ENCODE assay signal across 1 cellular context in genomic region chr11:64725601-64726139, GRCh38.
TF ChIP-seq lines count a peak whose summit lies in the region.

No MANE protein-coding gene starts in this region.

TF ChIP-seq in GM23338, 12 proteins besides CTCF, POLR2A, EP300 and RAD21:
- TF ChIP-seq ZNF114 (CRISPR knock-in tag; IDR thresholded peaks at IDR 0.05) = no peak
- TF ChIP-seq ZNF331 (CRISPR knock-in tag; IDR thresholded peaks at IDR 0.05; ENCODE audit: low read depth) = no peak
- TF ChIP-seq JUNB (IDR thresholded peaks at IDR 0.05; ENCODE audit: unreplicated experiment) = no peak
- no peak for TF ChIP-seq EZH2 (IDR thresholded peaks at IDR 0.05; ENCODE audit: low read depth, unreplicated experiment)
- TF ChIP-seq, protein P1, sequence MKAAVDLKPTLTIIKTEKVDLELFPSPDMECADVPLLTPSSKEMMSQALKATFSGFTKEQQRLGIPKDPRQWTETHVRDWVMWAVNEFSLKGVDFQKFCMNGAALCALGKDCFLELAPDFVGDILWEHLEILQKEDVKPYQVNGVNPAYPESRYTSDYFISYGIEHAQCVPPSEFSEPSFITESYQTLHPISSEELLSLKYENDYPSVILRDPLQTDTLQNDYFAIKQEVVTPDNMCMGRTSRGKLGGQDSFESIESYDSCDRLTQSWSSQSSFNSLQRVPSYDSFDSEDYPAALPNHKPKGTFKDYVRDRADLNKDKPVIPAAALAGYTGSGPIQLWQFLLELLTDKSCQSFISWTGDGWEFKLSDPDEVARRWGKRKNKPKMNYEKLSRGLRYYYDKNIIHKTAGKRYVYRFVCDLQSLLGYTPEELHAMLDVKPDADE (IDR thresholded peaks at IDR 0.05) = no peak
- no peak for TF ChIP-seq NANOG (IDR thresholded peaks at IDR 0.05; ENCODE audit: borderline replicate concordance)
- no peak for TF ChIP-seq POLR2AphosphoS5 (IDR thresholded peaks at IDR 0.05; ENCODE audit: low read depth)
- no peak for TF ChIP-seq REST (IDR thresholded peaks at IDR 0.05; ENCODE audit: unreplicated experiment)
- no peak for TF ChIP-seq STAT1 (IDR thresholded peaks at IDR 0.05; ENCODE audit: unreplicated experiment)
- no peak for TF ChIP-seq CREB1 (CRISPR knock-in tag; IDR thresholded peaks at IDR 0.05; ENCODE audit: low read depth)
- TF ChIP-seq, protein P2, sequence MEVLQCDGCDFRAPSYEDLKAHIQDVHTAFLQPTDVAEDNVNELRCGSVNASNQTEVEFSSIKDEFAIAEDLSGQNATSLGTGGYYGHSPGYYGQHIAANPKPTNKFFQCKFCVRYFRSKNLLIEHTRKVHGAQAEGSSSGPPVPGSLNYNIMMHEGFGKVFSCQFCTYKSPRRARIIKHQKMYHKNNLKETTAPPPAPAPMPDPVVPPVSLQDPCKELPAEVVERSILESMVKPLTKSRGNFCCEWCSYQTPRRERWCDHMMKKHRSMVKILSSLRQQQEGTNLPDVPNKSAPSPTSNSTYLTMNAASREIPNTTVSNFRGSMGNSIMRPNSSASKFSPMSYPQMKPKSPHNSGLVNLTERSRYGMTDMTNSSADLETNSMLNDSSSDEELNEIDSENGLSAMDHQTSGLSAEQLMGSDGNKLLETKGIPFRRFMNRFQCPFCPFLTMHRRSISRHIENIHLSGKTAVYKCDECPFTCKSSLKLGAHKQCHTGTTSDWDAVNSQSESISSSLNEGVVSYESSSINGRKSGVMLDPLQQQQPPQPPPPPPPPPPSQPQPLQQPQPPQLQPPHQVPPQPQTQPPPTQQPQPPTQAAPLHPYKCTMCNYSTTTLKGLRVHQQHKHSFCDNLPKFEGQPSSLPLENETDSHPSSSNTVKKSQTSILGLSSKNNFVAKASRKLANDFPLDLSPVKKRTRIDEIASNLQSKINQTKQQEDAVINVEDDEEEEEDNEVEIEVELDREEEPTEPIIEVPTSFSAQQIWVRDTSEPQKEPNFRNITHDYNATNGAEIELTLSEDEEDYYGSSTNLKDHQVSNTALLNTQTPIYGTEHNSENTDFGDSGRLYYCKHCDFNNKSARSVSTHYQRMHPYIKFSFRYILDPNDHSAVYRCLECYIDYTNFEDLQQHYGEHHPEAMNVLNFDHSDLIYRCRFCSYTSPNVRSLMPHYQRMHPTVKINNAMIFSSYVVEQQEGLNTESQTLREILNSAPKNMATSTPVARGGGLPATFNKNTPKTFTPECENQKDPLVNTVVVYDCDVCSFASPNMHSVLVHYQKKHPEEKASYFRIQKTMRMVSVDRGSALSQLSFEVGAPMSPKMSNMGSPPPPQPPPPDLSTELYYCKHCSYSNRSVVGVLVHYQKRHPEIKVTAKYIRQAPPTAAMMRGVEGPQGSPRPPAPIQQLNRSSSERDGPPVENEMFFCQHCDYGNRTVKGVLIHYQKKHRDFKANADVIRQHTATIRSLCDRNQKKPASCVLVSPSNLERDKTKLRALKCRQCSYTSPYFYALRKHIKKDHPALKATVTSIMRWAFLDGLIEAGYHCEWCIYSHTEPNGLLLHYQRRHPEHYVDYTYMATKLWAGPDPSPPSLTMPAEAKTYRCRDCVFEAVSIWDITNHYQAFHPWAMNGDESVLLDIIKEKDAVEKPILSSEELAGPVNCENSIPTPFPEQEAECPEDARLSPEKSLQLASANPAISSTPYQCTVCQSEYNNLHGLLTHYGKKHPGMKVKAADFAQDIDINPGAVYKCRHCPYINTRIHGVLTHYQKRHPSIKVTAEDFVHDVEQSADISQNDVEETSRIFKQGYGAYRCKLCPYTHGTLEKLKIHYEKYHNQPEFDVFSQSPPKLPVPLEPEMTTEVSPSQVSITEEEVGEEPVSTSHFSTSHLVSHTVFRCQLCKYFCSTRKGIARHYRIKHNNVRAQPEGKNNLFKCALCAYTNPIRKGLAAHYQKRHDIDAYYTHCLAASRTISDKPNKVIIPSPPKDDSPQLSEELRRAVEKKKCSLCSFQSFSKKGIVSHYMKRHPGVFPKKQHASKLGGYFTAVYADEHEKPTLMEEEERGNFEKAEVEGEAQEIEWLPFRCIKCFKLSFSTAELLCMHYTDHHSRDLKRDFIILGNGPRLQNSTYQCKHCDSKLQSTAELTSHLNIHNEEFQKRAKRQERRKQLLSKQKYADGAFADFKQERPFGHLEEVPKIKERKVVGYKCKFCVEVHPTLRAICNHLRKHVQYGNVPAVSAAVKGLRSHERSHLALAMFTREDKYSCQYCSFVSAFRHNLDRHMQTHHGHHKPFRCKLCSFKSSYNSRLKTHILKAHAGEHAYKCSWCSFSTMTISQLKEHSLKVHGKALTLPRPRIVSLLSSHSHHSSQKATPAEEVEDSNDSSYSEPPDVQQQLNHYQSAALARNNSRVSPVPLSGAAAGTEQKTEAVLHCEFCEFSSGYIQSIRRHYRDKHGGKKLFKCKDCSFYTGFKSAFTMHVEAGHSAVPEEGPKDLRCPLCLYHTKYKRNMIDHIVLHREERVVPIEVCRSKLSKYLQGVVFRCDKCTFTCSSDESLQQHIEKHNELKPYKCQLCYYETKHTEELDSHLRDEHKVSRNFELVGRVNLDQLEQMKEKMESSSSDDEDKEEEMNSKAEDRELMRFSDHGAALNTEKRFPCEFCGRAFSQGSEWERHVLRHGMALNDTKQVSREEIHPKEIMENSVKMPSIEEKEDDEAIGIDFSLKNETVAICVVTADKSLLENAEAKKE (CRISPR knock-in tag; IDR thresholded peaks at IDR 0.05) = no peak
- TF ChIP-seq EZH2phosphoT487 (IDR thresholded peaks at IDR 0.05; ENCODE audit: unreplicated experiment) = no peak
